ENCODE assay signal across 6 cellular contexts in genomic region chr1:109091196-109092193, GRCh38. TPM values are rescaled to one million over a fixed set of nuclear protein-coding genes. Genes with fewer than 3 reads are reported as not detected.
DNase-seq lines count a peak whose midpoint lies in the region; ATAC-seq and TF ChIP-seq lines count a peak whose summit lies in the region.

No MANE protein-coding gene starts in this region.

- BruUV-seq in MCF 10A (replicated peaks; lab: Mats Ljungman, UMichigan): TSS peak; percentile 54

- intact Hi-C loops in MCF 10A (cut with micrococcal nuclease): no loop called here

- peak overlapping the region; percentile 80 for H3K4me3 Mint-ChIP-seq in MCF 10A (ENCODE audit: unreplicated experiment)

- DNase-seq in MCF 10A (ENCODE audit: unreplicated experiment) (no peak), DMS153 treated with DMSO at 0.1 percent for 48 hours (lab: John Stamatoyannopoulos, UW; ENCODE audit: unreplicated experiment) (no peak), NCI-H345 (lab: John Stamatoyannopoulos, UW) (no peak)

- H3K9me3 ChIP-seq in HUES6 (ENCODE audit: control insufficient read depth, insufficient read depth, low read depth, low read length): no peaks in the 10 kb centered on the region
- H3K9me3 ChIP-seq in neuron (ENCODE audit: low read length): no peaks in the 10 kb centered on the region

- no peaks in the 10 kb centered on the region for H3K9me3 Mint-ChIP-seq in MCF 10A (ENCODE audit: unreplicated experiment)

- H3K27me3 ChIP-seq in HUES6 (ENCODE audit: control insufficient read depth, insufficient read depth, low read length) (no peaks in the 10 kb centered on the region), neuron (ENCODE audit: insufficient read depth, low read length) (no peaks in the 10 kb centered on the region)

- H3K4me1 Mint-ChIP-seq in MCF 10A (ENCODE audit: insufficient read depth, unreplicated experiment): peaks cover 12% of the 10 kb centered on the region

- H3K4me1 ChIP-seq in HUES6 (ENCODE audit: control insufficient read depth, insufficient read depth, low read length) (peaks cover 11% of the 10 kb centered on the region; the same call in 1 of the 2 replicates), neuron (ENCODE audit: insufficient read depth, low read length) (peaks cover 17% of the 10 kb centered on the region)

- peaks cover 10% of the 10 kb centered on the region for H3K36me3 ChIP-seq in HUES6 (ENCODE audit: control insufficient read depth, insufficient read depth, low read length)
- H3K36me3 ChIP-seq in neuron (ENCODE audit: insufficient read depth, low read length): peaks cover 22% of the 10 kb centered on the region

- CTCF ChIA-PET in MCF 10A (lab: Yijun Ruan, JAX): interaction anchor here (0.5 to 2.9 kb wide), 11 partner anchors 9 to 300 kb away, joined by 3 to 12 read pairs (median 3); partner anchors contain the start of gene CLCC1

- H3K27ac Mint-ChIP-seq in MCF 10A (ENCODE audit: low read depth, unreplicated experiment): peak overlapping the region; percentile 96

- no peaks in the 10 kb centered on the region for H3K27me3 Mint-ChIP-seq in MCF 10A (ENCODE audit: insufficient read depth, unreplicated experiment)

- no peak for TF ChIP-seq CTCF in MCF 10A (IDR thresholded peaks at IDR 0.05; ENCODE audit: unreplicated experiment)

- H3K27ac ChIP-seq in HUES6 (ENCODE audit: low read depth, low read length): peak overlapping the region; percentile 0; the same call in 1 of the 2 replicates

- ATAC-seq in GM18873 (IDR thresholded peaks at IDR 0.05; ENCODE audit: low FRiP score, unreplicated experiment): peak; percentile 30

- H2AFZ ChIP-seq in neuron (ENCODE audit: low read depth, low read length): peak overlapping the region; percentile 93

- H3K4me3 ChIP-seq in HUES6 (ENCODE audit: low read depth, low read length) (peak overlapping the region; percentile 76), neuron (ENCODE audit: low read length) (peak overlapping the region; percentile 79)

- peaks cover 52% of the 10 kb centered on the region for H3K36me3 Mint-ChIP-seq in MCF 10A (ENCODE audit: insufficient read depth, unreplicated experiment)

- POLR2A ChIA-PET in MCF 10A (lab: Yijun Ruan, JAX): interaction anchor here (0.6 to 3.9 kb wide), 26 partner anchors 9 to 380 kb away, joined by 3 to 97 read pairs (median 6); partner anchors contain the start of genes CLCC1, SARS1, TAF13 and WDR47

- H3K9ac ChIP-seq in HUES6 (ENCODE audit: low read length): peak overlapping the region; percentile 50

RNA-seq across cellular contexts. Expression of gene TMEM167B, which starts 0.9 kb away (rescaled TPM):
- 30.2 and 34.3 TPM in 2 replicates for total RNA-seq in MCF 10A (2022)

RNA-seq across cellular contexts. Expression of gene TAF13, which starts 15.7 kb away (rescaled TPM):
- 76.7 and 88.2 TPM in 2 replicates for total RNA-seq in MCF 10A (2022)

RNA-seq across cellular contexts. Expression of gene ELAPOR1, which starts 22.4 kb away (rescaled TPM):
- total RNA-seq in MCF 10A (2022): 0.22 and 0.58 TPM in 2 replicates

RNA-seq across cellular contexts. Expression of gene WDR47, which starts 49.6 kb away (rescaled TPM):
- total RNA-seq in MCF 10A (2022): 16.1 and 17.8 TPM in 2 replicates
